15 cellular contexts compared by ENCODE assay signal in genomic region chr19:40812571-40812970, GRCh38. TPM values are rescaled to one million over a fixed set of nuclear protein-coding genes. Genes with fewer than 3 reads are reported as not detected.
DNase-seq lines count a peak whose midpoint lies in the region; ATAC-seq and TF ChIP-seq lines count a peak whose summit lies in the region.
"Not testable (repeated sequence)": the region's sequence is repeated elsewhere in the genome, so short reads cannot be mapped to it uniquely, and the experiment has no call there.
"Had no signal": no experiment of that assay in that cellular context is flagged by ENCODE, and none has a peak within 500 bp of the region (broad histone marks: within the 10 kb centered on the region; RNA-seq: fewer than 3 reads in every experiment).

No MANE protein-coding gene starts in this region.

- H3K4me3 ChIP-seq in CD8-positive, alpha-beta memory T cell (ENCODE audit: low read length), result not testable (repeated sequence)
- peak overlapping the region; percentile 76; the same call in 1 of the 2 replicates for H3K4me3 ChIP-seq in SK-N-MC

- TF ChIP-seq CTCF in activated CD8-positive, alpha-beta T cell treated with anti-CD3 and anti-CD28 coated beads for 36 hours (IDR thresholded peaks at IDR 0.05); endothelial cell (IDR thresholded peaks at IDR 0.05; ENCODE audit: unreplicated experiment): not testable (repeated sequence)

- H3K36me3 Mint-ChIP-seq in CD8-positive, alpha-beta memory T cell, result peaks cover 2 to 26% (median 4%) of the 10 kb centered on the region in 3 donors
- not testable (repeated sequence) for H3K36me3 Mint-ChIP-seq in activated CD8-positive, alpha-beta T cell treated with anti-CD3 and anti-CD28 coated beads for 36 hours (ENCODE audit: low read depth); activated naive CD8-positive, alpha-beta T cell treated with anti-CD3 and anti-CD28 coated beads for 36 hours; endothelial cell (ENCODE audit: low read depth, unreplicated experiment); naive thymus-derived CD8-positive, alpha-beta T cell
- peaks cover 15% of the 10 kb centered on the region for H3K36me3 Mint-ChIP-seq in stimulated activated memory B cell treated with anti-CD40 and anti-IgM and Interleukin-4, amounts not matched to agents 10 μg/mL and 1 μg/mL and 100 μg/mL, for 72 hours

- peaks cover 30 to 42% (median 41%) of the 10 kb centered on the region in 3 donors for H3K4me1 Mint-ChIP-seq in CD8-positive, alpha-beta memory T cell
- H3K4me1 Mint-ChIP-seq in activated CD8-positive, alpha-beta T cell treated with anti-CD3 and anti-CD28 coated beads for 36 hours (ENCODE audit: low read depth), result peaks cover 22% of the 10 kb centered on the region
- H3K4me1 Mint-ChIP-seq in activated naive CD8-positive, alpha-beta T cell treated with anti-CD3 and anti-CD28 coated beads for 36 hours, result peaks cover 16% of the 10 kb centered on the region
- peaks cover 28% of the 10 kb centered on the region for H3K4me1 Mint-ChIP-seq in endothelial cell (ENCODE audit: unreplicated experiment)
- H3K4me1 Mint-ChIP-seq in naive thymus-derived CD8-positive, alpha-beta T cell, result peaks cover 31 to 53% (median 46%) of the 10 kb centered on the region in 4 donors
- peaks cover 50% of the 10 kb centered on the region for H3K4me1 Mint-ChIP-seq in stimulated activated memory B cell treated with anti-CD40 and anti-IgM and Interleukin-4, amounts not matched to agents 10 μg/mL and 1 μg/mL and 100 μg/mL, for 72 hours

- peak overlapping the region in 6 of 8 donors; percentile 20 to 98 (median 78) for H3K27ac Mint-ChIP-seq in CD8-positive, alpha-beta memory T cell
- H3K27ac Mint-ChIP-seq in activated CD8-positive, alpha-beta T cell treated with anti-CD3 and anti-CD28 coated beads for 36 hours; activated naive CD8-positive, alpha-beta T cell treated with anti-CD3 and anti-CD28 coated beads for 36 hours: not testable (repeated sequence)
- peak overlapping the region; percentile 86 for H3K27ac Mint-ChIP-seq in endothelial cell (ENCODE audit: unreplicated experiment)
- H3K27ac Mint-ChIP-seq in naive thymus-derived CD8-positive, alpha-beta T cell, result peak overlapping the region; percentile 49 to 96 (median 88)
- H3K27ac Mint-ChIP-seq in stimulated activated memory B cell treated with anti-CD40 and anti-IgM and Interleukin-4, amounts not matched to agents 10 μg/mL and 1 μg/mL and 100 μg/mL, for 72 hours, result peak overlapping the region; percentile 82

- intact Hi-C loops in activated CD8-positive, alpha-beta T cell treated with anti-CD3 and anti-CD28 coated beads for 36 hours (cut with micrococcal nuclease), result not testable (repeated sequence)

- H3K4me3 Mint-ChIP-seq in CD8-positive, alpha-beta memory T cell, result peak overlapping the region; percentile 87 to 98 (median 92)
- H3K4me3 Mint-ChIP-seq in activated CD8-positive, alpha-beta T cell treated with anti-CD3 and anti-CD28 coated beads for 36 hours, result peak overlapping the region; percentile 74
- H3K4me3 Mint-ChIP-seq in activated naive CD8-positive, alpha-beta T cell treated with anti-CD3 and anti-CD28 coated beads for 36 hours, result peak overlapping the region; percentile 87
- H3K4me3 Mint-ChIP-seq in endothelial cell (ENCODE audit: unreplicated experiment), result peak overlapping the region; percentile 73
- peak overlapping the region; percentile 86 to 97 (median 92) for H3K4me3 Mint-ChIP-seq in naive thymus-derived CD8-positive, alpha-beta T cell
- H3K4me3 Mint-ChIP-seq in stimulated activated memory B cell treated with anti-CD40 and anti-IgM and Interleukin-4, amounts not matched to agents 10 μg/mL and 1 μg/mL and 100 μg/mL, for 72 hours, result peak overlapping the region; percentile 96

- not testable (repeated sequence) for H3K27ac ChIP-seq in CD8-positive, alpha-beta memory T cell (ENCODE audit: low read depth, low read length); SK-N-MC

- DNase-seq in CD8-positive, alpha-beta memory T cell; SK-N-MC (ENCODE audit: low read depth, low spot score); activated CD8-positive, alpha-beta T cell treated with anti-CD3 and anti-CD28 coated beads for 36 hours; activated naive CD8-positive, alpha-beta T cell treated with anti-CD3 and anti-CD28 coated beads for 36 hours; endothelial cell (ENCODE audit: low spot score): not testable (repeated sequence)
- peak in 1 of 10 donors; percentile 43 for DNase-seq in naive thymus-derived CD8-positive, alpha-beta T cell

- CTCF ChIA-PET in CD8-positive, alpha-beta memory T cell (lab: Charles Lee), result interaction anchor here (2.1 kb wide), 1 partner anchor 149 kb away, joined by 6 read pairs; no protein-coding TSS in a partner anchor
- CTCF ChIA-PET in activated CD8-positive, alpha-beta T cell treated with anti-CD3 and anti-CD28 coated beads for 36 hours (lab: Charles Lee), result not testable (repeated sequence)

- H3K27me3 ChIP-seq in CD8-positive, alpha-beta memory T cell (ENCODE audit: insufficient read depth, low read length, poor library complexity, severe bottlenecking), result not testable (repeated sequence)

- not testable (repeated sequence) for ATAC-seq in activated CD8-positive, alpha-beta T cell treated with anti-CD3 and anti-CD28 coated beads for 36 hours; naive thymus-derived CD8-positive, alpha-beta T cell; stimulated activated memory B cell treated with anti-CD40 and anti-IgM and Interleukin-4, amounts not matched to agents 10 μg/mL and 1 μg/mL and 100 μg/mL, for 72 hours

- not testable (repeated sequence) for H3K9ac ChIP-seq in SK-N-MC (ENCODE audit: insufficient read length)

- H3K36me3 ChIP-seq in CD8-positive, alpha-beta memory T cell (ENCODE audit: insufficient read depth, low read length), result peaks cover 11% of the 10 kb centered on the region
- H3K36me3 ChIP-seq in SK-N-MC (ENCODE audit: insufficient read depth, low read length), result not testable (repeated sequence)

- H3K9me3 ChIP-seq in CD8-positive, alpha-beta memory T cell (ENCODE audit: low read length); SK-N-MC (ENCODE audit: low read depth, low read length): not testable (repeated sequence)

- POLR2A ChIA-PET in CD8-positive, alpha-beta memory T cell (lab: Charles Lee), result interaction anchor here (1.4 kb wide), 1 partner anchor 14 kb away, joined by 5 read pairs; the partner anchor contains the start of gene EGLN2
- POLR2A ChIA-PET in activated CD8-positive, alpha-beta T cell treated with anti-CD3 and anti-CD28 coated beads for 36 hours (lab: Charles Lee), result not testable (repeated sequence)
- POLR2A ChIA-PET in naive thymus-derived CD8-positive, alpha-beta T cell (lab: Charles Lee), result interaction anchor here (0.6 to 1.6 kb wide), 6 partner anchors 9 to 1434 kb away, joined by 3 to 8 read pairs (median 4); partner anchors contain the start of genes ACTMAP, EGLN2, RAB4B and SNRPA

- peaks cover 28% of the 10 kb centered on the region for H3K4me1 ChIP-seq in CD8-positive, alpha-beta memory T cell (ENCODE audit: insufficient read depth, low read length)

- H3K9me3 Mint-ChIP-seq in CD8-positive, alpha-beta memory T cell; activated CD8-positive, alpha-beta T cell treated with anti-CD3 and anti-CD28 coated beads for 36 hours; activated naive CD8-positive, alpha-beta T cell treated with anti-CD3 and anti-CD28 coated beads for 36 hours; endothelial cell (ENCODE audit: unreplicated experiment); naive thymus-derived CD8-positive, alpha-beta T cell; stimulated activated memory B cell treated with anti-CD40 and anti-IgM and Interleukin-4, amounts not matched to agents 10 μg/mL and 1 μg/mL and 100 μg/mL, for 72 hours: not testable (repeated sequence)

- not testable (repeated sequence) for H3K27me3 Mint-ChIP-seq in CD8-positive, alpha-beta memory T cell; activated CD8-positive, alpha-beta T cell treated with anti-CD3 and anti-CD28 coated beads for 36 hours; activated naive CD8-positive, alpha-beta T cell treated with anti-CD3 and anti-CD28 coated beads for 36 hours; naive thymus-derived CD8-positive, alpha-beta T cell; stimulated activated memory B cell treated with anti-CD40 and anti-IgM and Interleukin-4, amounts not matched to agents 10 μg/mL and 1 μg/mL and 100 μg/mL, for 72 hours
- peaks cover 20% of the 10 kb centered on the region for H3K27me3 Mint-ChIP-seq in endothelial cell (ENCODE audit: unreplicated experiment)

RNA-seq across cellular contexts. Expression of gene EGLN2, which starts 13.6 kb away (rescaled TPM):
- 100 to 1,000 TPM; 101 to 103 TPM for total RNA-seq in CD8-positive, alpha-beta memory T cell
- 174 TPM for polyA plus RNA-seq in CD8-positive, alpha-beta memory T cell
- 10 to 100 TPM; 87.4 to 90.1 TPM for total RNA-seq in activated CD8-positive, alpha-beta T cell treated with anti-CD3 and anti-CD28 coated beads for 36 hours
- total RNA-seq in activated naive CD8-positive, alpha-beta T cell treated with anti-CD3 and anti-CD28 coated beads for 36 hours, result 100 to 1,000 TPM in 1 of 2 experiments, 10 to 100 TPM in 1; 97.2 to 100 TPM
- 146 TPM for total RNA-seq in endothelial cell (ENCODE audit: unreplicated experiment)
- total RNA-seq in naive thymus-derived CD8-positive, alpha-beta T cell, result 100 to 1,000 TPM; 233 to 243 TPM
- 100 to 1,000 TPM; 104 to 214 (median 153) TPM for polyA plus RNA-seq in naive thymus-derived CD8-positive, alpha-beta T cell

RNA-seq across cellular contexts. Expression of gene RAB4B, which starts 34.5 kb away (rescaled TPM):
- 10 to 100 TPM; 24.2 to 27.2 TPM for total RNA-seq in CD8-positive, alpha-beta memory T cell
- polyA plus RNA-seq in CD8-positive, alpha-beta memory T cell, result 95.2 TPM
- 10 to 100 TPM; 39.7 to 42.3 TPM for total RNA-seq in activated CD8-positive, alpha-beta T cell treated with anti-CD3 and anti-CD28 coated beads for 36 hours
- total RNA-seq in activated naive CD8-positive, alpha-beta T cell treated with anti-CD3 and anti-CD28 coated beads for 36 hours, result 10 to 100 TPM; 26.0 to 27.2 TPM
- total RNA-seq in endothelial cell (ENCODE audit: unreplicated experiment), result 29.2 TPM
- 10 to 100 TPM; 47.3 to 48.6 TPM for total RNA-seq in naive thymus-derived CD8-positive, alpha-beta T cell
- 10 to 100 TPM; 76.4 to 87.2 (median 87.1) TPM for polyA plus RNA-seq in naive thymus-derived CD8-positive, alpha-beta T cell

RNA-seq across cellular contexts. Expression of gene MIA, which starts 37.2 kb away (rescaled TPM):
- 1 to 10 TPM in 1 of 2 experiments, under 1 TPM in 1; 0.89 to 1.1 TPM for total RNA-seq in CD8-positive, alpha-beta memory T cell
- not detected for polyA plus RNA-seq in CD8-positive, alpha-beta memory T cell
- total RNA-seq in activated CD8-positive, alpha-beta T cell treated with anti-CD3 and anti-CD28 coated beads for 36 hours, result not detected
- total RNA-seq in activated naive CD8-positive, alpha-beta T cell treated with anti-CD3 and anti-CD28 coated beads for 36 hours, result not detected
- total RNA-seq in endothelial cell (ENCODE audit: unreplicated experiment), result not detected
- total RNA-seq in naive thymus-derived CD8-positive, alpha-beta T cell, result 1 to 10 TPM in 1 of 2 experiments, not detected in 1; 2.2 TPM
- polyA plus RNA-seq in naive thymus-derived CD8-positive, alpha-beta T cell, result not detected
- total RNA-seq: glomerular endothelial cell had no signal

RNA-seq across cellular contexts. Expression of gene CYP2A6, which starts 37.7 kb away (rescaled TPM):
- not detected for total RNA-seq in CD8-positive, alpha-beta memory T cell
- not detected for polyA plus RNA-seq in CD8-positive, alpha-beta memory T cell
- total RNA-seq in activated CD8-positive, alpha-beta T cell treated with anti-CD3 and anti-CD28 coated beads for 36 hours, result under 1 TPM in 1 of 2 experiments, not detected in 1; 0.41 TPM
- under 1 TPM in 1 of 2 experiments, not detected in 1; 0.27 TPM for total RNA-seq in activated naive CD8-positive, alpha-beta T cell treated with anti-CD3 and anti-CD28 coated beads for 36 hours
- total RNA-seq in endothelial cell (ENCODE audit: unreplicated experiment), result not detected
- not detected for total RNA-seq in naive thymus-derived CD8-positive, alpha-beta T cell
- polyA plus RNA-seq in naive thymus-derived CD8-positive, alpha-beta T cell, result not detected
- total RNA-seq: body of pancreas; cerebellum; glomerular endothelial cell; left ventricle myocardium superior; posterior vena cava; T-helper 2 cell treated with Interferon-gamma antibody and Interleukin-4, amounts not matched to agents 100 ng/mL and 5 ng/mL, for 36 hours had no signal
- polyA plus RNA-seq: GM12878, keratinocyte had no signal
